ENCODE assay signal across 1 cellular context in genomic region chr6:1611322-1611571, GRCh38.
TF ChIP-seq lines count a peak whose summit lies in the region.

No MANE protein-coding gene starts in this region.

TF ChIP-seq in HepG2, 621 proteins besides CTCF, POLR2A, EP300 and RAD21 (continues in another document):
- TF ChIP-seq ZNF138 (CRISPR knock-in tag; IDR thresholded peaks at IDR 0.05; ENCODE audit: low read depth) (0 out of 2 replicates have a peak, but pooled peaks have one; percentile 49), PPARG (CRISPR knock-in tag; conservative IDR thresholded peaks at IDR 0.05) (no peak), ZNF768 (CRISPR knock-in tag; IDR thresholded peaks at IDR 0.05) (peak; percentile 10; the same call in 1 of the 2 replicates), PATZ1 (CRISPR knock-in tag; IDR thresholded peaks at IDR 0.05) (peak; percentile 36; the same call in 1 of the 2 replicates), HOXA3 (CRISPR knock-in tag; IDR thresholded peaks at IDR 0.05) (peak; percentile 35; the same call in 1 of the 2 replicates), PHF8 (CRISPR knock-in tag; IDR thresholded peaks at IDR 0.05) (0 out of 2 replicates have a peak, but pooled peaks have one; percentile 26), TMF1 (CRISPR knock-in tag; IDR thresholded peaks at IDR 0.05; ENCODE audit: low read depth) (peak; percentile 44; the same call in 1 of the 2 replicates), U2AF2 (IDR thresholded peaks at IDR 0.05; ENCODE audit: low read depth, low read length) (no peak), ZBTB25 (CRISPR knock-in tag; IDR thresholded peaks at IDR 0.05) (0 out of 2 replicates have a peak, but pooled peaks have one; percentile 22), GABPA (IDR thresholded peaks at IDR 0.05; ENCODE audit: low read depth, low read length) (no peak), GABPA (CRISPR knock-in tag; IDR thresholded peaks at IDR 0.05; ENCODE audit: low read depth) (no peak), ATF7-NPFF (CRISPR knock-in tag; IDR thresholded peaks at IDR 0.05; ENCODE audit: low read depth) (0 out of 2 replicates have a peak, but pooled peaks have one; percentile 37), JDP2 (CRISPR knock-in tag; IDR thresholded peaks at IDR 0.05; ENCODE audit: borderline replicate concordance) (no peak), ZNF558 (CRISPR knock-in tag; IDR thresholded peaks at IDR 0.05; ENCODE audit: borderline replicate concordance) (0 out of 2 replicates have a peak, but pooled peaks have one; percentile 25), ZNF513 (CRISPR knock-in tag; conservative IDR thresholded peaks at IDR 0.05) (0 out of 2 replicates have a peak, but pooled peaks have one; percentile 58), ZNF777 (CRISPR knock-in tag; IDR thresholded peaks at IDR 0.05) (peak; percentile 99), FOXO1 (CRISPR knock-in tag; IDR thresholded peaks at IDR 0.05) (0 out of 2 replicates have a peak, but pooled peaks have one; percentile 11), AGO2 (optimal IDR thresholded peaks at IDR 0.05; ENCODE audit: low read depth, low read length) (peak; percentile 10), JARID2 (CRISPR knock-in tag; IDR thresholded peaks at IDR 0.05; ENCODE audit: insufficient replicate concordance) (peak; percentile 1), ZSCAN31 (CRISPR knock-in tag; IDR thresholded peaks at IDR 0.05; ENCODE audit: low read depth) (peak; percentile 31; the same call in 1 of the 2 replicates), TEAD3 (CRISPR knock-in tag; optimal IDR thresholded peaks at IDR 0.05; ENCODE audit: borderline replicate concordance) (no peak)
- TF ChIP-seq, protein P1, sequence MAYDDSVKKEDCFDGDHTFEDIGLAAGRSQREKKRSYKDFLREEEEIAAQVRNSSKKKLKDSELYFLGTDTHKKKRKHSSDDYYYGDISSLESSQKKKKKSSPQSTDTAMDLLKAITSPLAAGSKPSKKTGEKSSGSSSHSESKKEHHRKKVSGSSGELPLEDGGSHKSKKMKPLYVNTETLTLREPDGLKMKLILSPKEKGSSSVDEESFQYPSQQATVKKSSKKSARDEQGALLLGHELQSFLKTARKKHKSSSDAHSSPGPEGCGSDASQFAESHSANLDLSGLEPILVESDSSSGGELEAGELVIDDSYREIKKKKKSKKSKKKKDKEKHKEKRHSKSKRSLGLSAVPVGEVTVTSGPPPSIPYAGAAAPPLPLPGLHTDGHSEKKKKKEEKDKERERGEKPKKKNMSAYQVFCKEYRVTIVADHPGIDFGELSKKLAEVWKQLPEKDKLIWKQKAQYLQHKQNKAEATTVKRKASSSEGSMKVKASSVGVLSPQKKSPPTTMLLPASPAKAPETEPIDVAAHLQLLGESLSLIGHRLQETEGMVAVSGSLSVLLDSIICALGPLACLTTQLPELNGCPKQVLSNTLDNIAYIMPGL (CRISPR knock-in tag; IDR thresholded peaks at IDR 0.05; ENCODE audit: borderline replicate concordance in 1 of 2, low read depth in 1 of 2), result peak in 1 of 2 experiments; percentile 16; a peak in 2 of 4 replicates
- TF ChIP-seq, protein P2, sequence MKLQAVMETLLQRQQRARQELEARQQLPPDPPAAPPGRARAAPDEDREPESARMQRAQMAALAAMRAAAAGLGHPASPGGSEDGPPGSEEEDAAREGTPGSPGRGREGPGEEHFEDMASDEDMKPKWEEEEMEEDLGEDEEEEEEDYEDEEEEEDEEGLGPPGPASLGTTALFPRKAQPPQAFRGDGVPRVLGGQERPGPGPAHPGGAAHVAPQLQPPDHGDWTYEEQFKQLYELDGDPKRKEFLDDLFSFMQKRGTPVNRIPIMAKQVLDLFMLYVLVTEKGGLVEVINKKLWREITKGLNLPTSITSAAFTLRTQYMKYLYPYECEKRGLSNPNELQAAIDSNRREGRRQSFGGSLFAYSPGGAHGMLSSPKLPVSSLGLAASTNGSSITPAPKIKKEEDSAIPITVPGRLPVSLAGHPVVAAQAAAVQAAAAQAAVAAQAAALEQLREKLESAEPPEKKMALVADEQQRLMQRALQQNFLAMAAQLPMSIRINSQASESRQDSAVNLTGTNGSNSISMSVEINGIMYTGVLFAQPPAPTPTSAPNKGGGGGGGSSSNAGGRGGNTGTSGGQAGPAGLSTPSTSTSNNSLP (IDR thresholded peaks at IDR 0.05; ENCODE audit: low read depth, low read length), result no peak
- TF ChIP-seq, protein P3, sequence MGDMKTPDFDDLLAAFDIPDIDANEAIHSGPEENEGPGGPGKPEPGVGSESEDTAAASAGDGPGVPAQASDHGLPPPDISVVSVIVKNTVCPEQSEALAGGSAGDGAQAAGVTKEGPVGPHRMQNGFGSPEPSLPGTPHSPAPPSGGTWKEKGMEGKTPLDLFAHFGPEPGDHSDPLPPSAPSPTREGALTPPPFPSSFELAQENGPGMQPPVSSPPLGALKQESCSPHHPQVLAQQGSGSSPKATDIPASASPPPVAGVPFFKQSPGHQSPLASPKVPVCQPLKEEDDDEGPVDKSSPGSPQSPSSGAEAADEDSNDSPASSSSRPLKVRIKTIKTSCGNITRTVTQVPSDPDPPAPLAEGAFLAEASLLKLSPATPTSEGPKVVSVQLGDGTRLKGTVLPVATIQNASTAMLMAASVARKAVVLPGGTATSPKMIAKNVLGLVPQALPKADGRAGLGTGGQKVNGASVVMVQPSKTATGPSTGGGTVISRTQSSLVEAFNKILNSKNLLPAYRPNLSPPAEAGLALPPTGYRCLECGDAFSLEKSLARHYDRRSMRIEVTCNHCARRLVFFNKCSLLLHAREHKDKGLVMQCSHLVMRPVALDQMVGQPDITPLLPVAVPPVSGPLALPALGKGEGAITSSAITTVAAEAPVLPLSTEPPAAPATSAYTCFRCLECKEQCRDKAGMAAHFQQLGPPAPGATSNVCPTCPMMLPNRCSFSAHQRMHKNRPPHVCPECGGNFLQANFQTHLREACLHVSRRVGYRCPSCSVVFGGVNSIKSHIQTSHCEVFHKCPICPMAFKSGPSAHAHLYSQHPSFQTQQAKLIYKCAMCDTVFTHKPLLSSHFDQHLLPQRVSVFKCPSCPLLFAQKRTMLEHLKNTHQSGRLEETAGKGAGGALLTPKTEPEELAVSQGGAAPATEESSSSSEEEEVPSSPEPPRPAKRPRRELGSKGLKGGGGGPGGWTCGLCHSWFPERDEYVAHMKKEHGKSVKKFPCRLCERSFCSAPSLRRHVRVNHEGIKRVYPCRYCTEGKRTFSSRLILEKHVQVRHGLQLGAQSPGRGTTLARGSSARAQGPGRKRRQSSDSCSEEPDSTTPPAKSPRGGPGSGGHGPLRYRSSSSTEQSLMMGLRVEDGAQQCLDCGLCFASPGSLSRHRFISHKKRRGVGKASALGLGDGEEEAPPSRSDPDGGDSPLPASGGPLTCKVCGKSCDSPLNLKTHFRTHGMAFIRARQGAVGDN (CRISPR knock-in tag; IDR thresholded peaks at IDR 0.05), result peak; percentile 23; the same call in 1 of the 2 replicates
- TF ChIP-seq, protein P4, sequence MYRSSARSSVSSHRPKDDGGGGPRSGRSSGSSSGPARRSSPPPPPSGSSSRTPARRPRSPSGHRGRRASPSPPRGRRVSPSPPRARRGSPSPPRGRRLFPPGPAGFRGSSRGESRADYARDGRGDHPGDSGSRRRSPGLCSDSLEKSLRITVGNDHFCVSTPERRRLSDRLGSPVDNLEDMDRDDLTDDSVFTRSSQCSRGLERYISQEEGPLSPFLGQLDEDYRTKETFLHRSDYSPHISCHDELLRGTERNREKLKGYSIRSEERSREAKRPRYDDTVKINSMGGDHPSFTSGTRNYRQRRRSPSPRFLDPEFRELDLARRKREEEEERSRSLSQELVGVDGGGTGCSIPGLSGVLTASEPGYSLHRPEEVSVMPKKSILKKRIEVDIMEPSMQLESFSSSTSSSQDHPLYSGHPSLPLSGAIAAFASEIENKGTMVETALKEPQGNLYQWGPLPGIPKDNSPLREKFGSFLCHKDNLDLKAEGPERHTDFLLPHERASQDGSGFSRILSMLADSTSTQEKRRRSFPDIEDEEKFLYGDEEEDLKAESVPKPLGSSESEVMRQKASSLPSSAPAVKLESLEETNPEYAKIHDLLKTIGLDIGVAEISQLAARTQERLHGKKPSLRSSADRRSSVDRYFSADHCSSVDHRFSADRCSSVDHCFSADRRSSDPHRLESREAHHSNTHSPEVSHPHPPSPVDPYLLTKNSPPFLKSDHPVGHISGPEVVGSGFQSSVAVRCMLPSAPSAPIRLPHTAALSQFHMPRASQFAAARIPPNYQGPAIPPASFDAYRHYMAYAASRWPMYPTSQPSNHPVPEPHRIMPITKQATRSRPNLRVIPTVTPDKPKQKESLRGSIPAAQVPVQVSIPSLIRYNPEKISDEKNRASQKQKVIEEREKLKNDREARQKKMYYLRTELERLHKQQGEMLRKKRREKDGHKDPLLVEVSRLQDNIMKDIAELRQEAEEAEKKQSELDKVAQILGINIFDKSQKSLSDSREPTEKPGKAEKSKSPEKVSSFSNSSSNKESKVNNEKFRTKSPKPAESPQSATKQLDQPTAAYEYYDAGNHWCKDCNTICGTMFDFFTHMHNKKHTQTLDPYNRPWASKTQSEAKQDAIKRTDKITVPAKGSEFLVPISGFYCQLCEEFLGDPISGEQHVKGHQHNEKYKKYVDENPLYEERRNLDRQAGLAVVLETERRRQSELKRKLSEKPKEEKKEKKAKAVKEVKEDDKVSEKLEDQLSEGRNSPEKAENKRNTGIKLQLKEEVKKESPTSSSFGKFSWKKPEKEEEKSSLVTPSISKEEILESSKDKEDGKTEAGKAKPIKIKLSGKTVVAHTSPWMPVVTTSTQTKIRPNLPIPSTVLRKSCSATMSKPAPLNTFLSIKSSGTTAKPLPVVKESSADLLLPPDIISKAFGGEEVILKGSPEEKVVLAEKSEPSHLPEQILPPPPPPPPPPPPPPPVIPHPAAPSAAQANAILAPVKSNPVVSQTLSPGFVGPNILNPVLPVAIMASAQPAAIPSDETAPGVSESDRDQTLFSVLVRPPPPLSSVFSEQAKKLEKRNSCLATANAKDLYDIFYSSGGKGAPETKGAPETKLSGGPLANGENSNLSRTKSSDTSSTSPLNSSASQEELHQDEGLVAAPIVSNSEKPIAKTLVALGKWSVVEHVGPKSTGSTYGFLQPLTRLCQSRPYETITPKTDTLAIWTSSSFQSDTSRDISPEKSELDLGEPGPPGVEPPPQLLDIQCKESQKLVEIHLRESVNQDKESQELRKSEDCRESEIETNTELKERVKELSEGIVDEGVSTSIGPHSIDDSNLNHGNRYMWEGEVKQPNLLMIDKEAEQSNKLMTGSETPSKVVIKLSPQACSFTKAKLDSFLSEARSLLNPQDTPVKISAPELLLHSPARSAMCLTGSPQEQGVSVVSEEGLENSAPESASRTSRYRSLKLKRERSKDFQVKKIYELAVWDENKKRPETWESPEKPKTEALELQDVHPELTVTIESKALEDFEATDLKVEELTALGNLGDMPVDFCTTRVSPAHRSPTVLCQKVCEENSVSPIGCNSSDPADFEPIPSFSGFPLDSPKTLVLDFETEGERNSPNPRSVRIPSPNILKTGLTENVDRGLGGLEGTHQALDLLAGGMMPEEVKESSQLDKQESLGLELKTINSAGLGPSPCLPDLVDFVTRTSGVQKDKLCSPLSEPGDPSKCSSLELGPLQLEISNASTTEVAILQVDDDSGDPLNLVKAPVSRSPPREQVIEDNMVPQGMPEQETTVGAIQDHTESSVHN (CRISPR knock-in tag; IDR thresholded peaks at IDR 0.05), result no peak
- TF ChIP-seq, protein P5, sequence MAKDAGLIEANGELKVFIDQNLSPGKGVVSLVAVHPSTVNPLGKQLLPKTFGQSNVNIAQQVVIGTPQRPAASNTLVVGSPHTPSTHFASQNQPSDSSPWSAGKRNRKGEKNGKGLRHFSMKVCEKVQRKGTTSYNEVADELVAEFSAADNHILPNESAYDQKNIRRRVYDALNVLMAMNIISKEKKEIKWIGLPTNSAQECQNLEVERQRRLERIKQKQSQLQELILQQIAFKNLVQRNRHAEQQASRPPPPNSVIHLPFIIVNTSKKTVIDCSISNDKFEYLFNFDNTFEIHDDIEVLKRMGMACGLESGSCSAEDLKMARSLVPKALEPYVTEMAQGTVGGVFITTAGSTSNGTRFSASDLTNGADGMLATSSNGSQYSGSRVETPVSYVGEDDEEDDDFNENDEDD (CRISPR knock-in tag; IDR thresholded peaks at IDR 0.05; ENCODE audit: borderline replicate concordance), result peak; percentile 57; the same call in 1 of the 2 replicates
- TF ChIP-seq, protein P6, sequence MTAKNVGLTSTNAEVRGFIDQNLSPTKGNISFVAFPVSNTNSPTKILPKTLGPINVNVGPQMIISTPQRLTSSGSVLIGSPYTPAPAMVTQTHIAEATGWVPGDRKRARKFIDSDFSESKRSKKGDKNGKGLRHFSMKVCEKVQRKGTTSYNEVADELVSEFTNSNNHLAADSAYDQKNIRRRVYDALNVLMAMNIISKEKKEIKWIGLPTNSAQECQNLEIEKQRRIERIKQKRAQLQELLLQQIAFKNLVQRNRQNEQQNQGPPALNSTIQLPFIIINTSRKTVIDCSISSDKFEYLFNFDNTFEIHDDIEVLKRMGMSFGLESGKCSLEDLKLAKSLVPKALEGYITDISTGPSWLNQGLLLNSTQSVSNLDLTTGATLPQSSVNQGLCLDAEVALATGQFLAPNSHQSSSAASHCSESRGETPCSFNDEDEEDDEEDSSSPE (CRISPR knock-in tag; IDR thresholded peaks at IDR 0.05), result peak; percentile 41; the same call in 1 of the 2 replicates
